Comparison of ENCODE assay signal across 11 cellular contexts in genomic region chr12:10182662-10183061, GRCh38. TPM values are rescaled to one million over a fixed set of nuclear protein-coding genes. Genes with fewer than 3 reads are reported as not detected.
DNase-seq lines count a peak whose midpoint lies in the region; ATAC-seq lines count a peak whose summit lies in the region.
"Had no signal": no experiment of that assay in that cellular context is flagged by ENCODE, and none has a peak within 500 bp of the region (broad histone marks: within the 10 kb centered on the region; RNA-seq: fewer than 3 reads in every experiment).

No MANE protein-coding gene starts in this region.

- no peaks in the 10 kb centered on the region for H3K79me1 ChIP-seq in trophoblast cell (ENCODE audit: low read length)

- H3K4me3 ChIP-seq in trophoblast cell (ENCODE audit: low read depth, low read length) = no peak overlapping the region

- no peaks in the 10 kb centered on the region for H3K9me3 ChIP-seq in trophoblast cell (ENCODE audit: insufficient read depth, low read depth, low read length)

- no peak overlapping the region for H2BK120ac ChIP-seq in trophoblast cell (ENCODE audit: insufficient read depth, low read length, poor library complexity)

- no peak overlapping the region for H3K9ac ChIP-seq in trophoblast cell (ENCODE audit: low read length)

- H3K18ac ChIP-seq in trophoblast cell (ENCODE audit: low read length) = no peak overlapping the region

- H3K79me2 ChIP-seq in trophoblast cell (ENCODE audit: control insufficient read depth, insufficient read depth, low read length, poor library complexity) = no peaks in the 10 kb centered on the region

- WGBS in trophoblast cell (ENCODE audit: extremely low coverage, insufficient coverage, insufficient read length) = no CpG with 5 or more reads among the region's 3 CpGs

- H4K12ac ChIP-seq in trophoblast cell (ENCODE audit: low read depth, low read length) = no peak overlapping the region

- peak; percentile 68 for DNase-seq in GM04504 (ENCODE audit: low read depth)
- peak; percentile 50 for DNase-seq in NOMO-1 treated with dmso at 0.1 percent for 144 hours (lab: John Stamatoyannopoulos, UW; ENCODE audit: unreplicated experiment)
- DNase-seq in epithelial cell of prostate (ENCODE audit: low read depth, low spot score) = peak; percentile 52
- peak; percentile 38 to 60 for DNase-seq in trophoblast cell
- DNase-seq in pons (ENCODE audit: low spot score) = no peak
- no peak for DNase-seq in naive thymus-derived CD8-positive, alpha-beta T cell
- DNase-seq in activated naive CD8-positive, alpha-beta T cell treated with anti-CD3 and anti-CD28 coated beads, Interleukin-2, amount 50 U/mL, for 24 hours = no peak
- DNase-seq: NCI-H1694; stimulated activated CD4-positive, alpha-beta T cell treated with anti-CD3 and anti-CD28 coated beads, Interleukin-15, amount 100 ng/mL, for 24 hours had no signal

- H3K4me1 Mint-ChIP-seq in naive thymus-derived CD8-positive, alpha-beta T cell = peaks cover 0 to 8% (median 0%) of the 10 kb centered on the region in 4 donors
- peaks cover 5% of the 10 kb centered on the region for H3K4me1 Mint-ChIP-seq in activated naive CD8-positive, alpha-beta T cell treated with anti-CD3 and anti-CD28 coated beads, Interleukin-2, amount 50 U/mL, for 24 hours

- H3K27me3 ChIP-seq in trophoblast cell (ENCODE audit: insufficient read depth, low read length) = no peaks in the 10 kb centered on the region

- peaks cover 0 to 39% (median 16%) of the 10 kb centered on the region in 5 donors for H3K27me3 Mint-ChIP-seq in naive thymus-derived CD8-positive, alpha-beta T cell
- peaks cover 22% of the 10 kb centered on the region for H3K27me3 Mint-ChIP-seq in activated naive CD8-positive, alpha-beta T cell treated with anti-CD3 and anti-CD28 coated beads, Interleukin-2, amount 50 U/mL, for 24 hours

- no peaks in the 10 kb centered on the region for H3K36me3 ChIP-seq in trophoblast cell (ENCODE audit: control insufficient read depth in 1 of 2, insufficient read depth in 2 of 2, low read length in 2 of 2)

- H3K23ac ChIP-seq in trophoblast cell (ENCODE audit: low read length) = no peak overlapping the region

- no peak overlapping the region for H2BK5ac ChIP-seq in trophoblast cell (ENCODE audit: low read depth, low read length, poor library complexity)

- no peak overlapping the region for H4K91ac ChIP-seq in trophoblast cell (ENCODE audit: low read depth, low read length)

- no peak overlapping the region for H3K4me3 Mint-ChIP-seq in naive thymus-derived CD8-positive, alpha-beta T cell
- H3K4me3 Mint-ChIP-seq in activated naive CD8-positive, alpha-beta T cell treated with anti-CD3 and anti-CD28 coated beads, Interleukin-2, amount 50 U/mL, for 24 hours = no peak overlapping the region

- no peak overlapping the region for H3K27ac Mint-ChIP-seq in naive thymus-derived CD8-positive, alpha-beta T cell
- no peak overlapping the region for H3K27ac Mint-ChIP-seq in activated naive CD8-positive, alpha-beta T cell treated with anti-CD3 and anti-CD28 coated beads, Interleukin-2, amount 50 U/mL, for 24 hours

- peaks cover 0 to 2% of the 10 kb centered on the region in 2 experiments for H3K4me1 ChIP-seq in trophoblast cell (ENCODE audit: control insufficient read depth in 1 of 2, insufficient read depth in 2 of 2, low read length in 2 of 2)

- H2BK12ac ChIP-seq in trophoblast cell (ENCODE audit: low read length) = no peak overlapping the region

- peak overlapping the region; percentile 14 for H3K27ac ChIP-seq in epithelial cell of prostate
- H3K27ac ChIP-seq in trophoblast cell (ENCODE audit: low read depth, low read length) = no peak overlapping the region

- H4K8ac ChIP-seq in trophoblast cell (ENCODE audit: low read depth, low read length) = no peak overlapping the region

- no peak overlapping the region for H2AFZ ChIP-seq in trophoblast cell (ENCODE audit: insufficient read depth, low read length, poor library complexity)

- no peak overlapping the region for H2AK5ac ChIP-seq in trophoblast cell (ENCODE audit: low read length)

- H3K4me2 ChIP-seq in trophoblast cell (ENCODE audit: low read length) = no peak overlapping the region

- peaks cover 0 to 2% (median 0%) of the 10 kb centered on the region in 9 donors for H3K9me3 Mint-ChIP-seq in naive thymus-derived CD8-positive, alpha-beta T cell
- H3K9me3 Mint-ChIP-seq in activated naive CD8-positive, alpha-beta T cell treated with anti-CD3 and anti-CD28 coated beads, Interleukin-2, amount 50 U/mL, for 24 hours = no peaks in the 10 kb centered on the region

- no peak overlapping the region for H3K4ac ChIP-seq in trophoblast cell (ENCODE audit: low read depth, low read length)

- POLR2A ChIA-PET in naive thymus-derived CD8-positive, alpha-beta T cell (lab: Charles Lee) = no interaction called here

- ATAC-seq in GM18858 (IDR thresholded peaks at IDR 0.05; ENCODE audit: unreplicated experiment) = no peak
- ATAC-seq in naive thymus-derived CD8-positive, alpha-beta T cell = no peak
- ATAC-seq in activated naive CD8-positive, alpha-beta T cell treated with anti-CD3 and anti-CD28 coated beads, Interleukin-2, amount 50 U/mL, for 24 hours = no peak

- H3K36me3 Mint-ChIP-seq in naive thymus-derived CD8-positive, alpha-beta T cell = no peaks in the 10 kb centered on the region
- no peaks in the 10 kb centered on the region for H3K36me3 Mint-ChIP-seq in activated naive CD8-positive, alpha-beta T cell treated with anti-CD3 and anti-CD28 coated beads, Interleukin-2, amount 50 U/mL, for 24 hours (ENCODE audit: low read depth)

- H3K14ac ChIP-seq in trophoblast cell (ENCODE audit: low read length) = no peak overlapping the region

RNA-seq across cellular contexts. Expression of gene TMEM52B, which starts 3.8 kb away (rescaled TPM):
- polyA plus RNA-seq in trophoblast cell (2013) = 2.4 and 2.7 TPM in 2 replicates
- not detected for total RNA-seq in naive thymus-derived CD8-positive, alpha-beta T cell
- polyA plus RNA-seq in naive thymus-derived CD8-positive, alpha-beta T cell = not detected
- total RNA-seq: kidney epithelial cell had no signal

RNA-seq across cellular contexts. Expression of gene OLR1, which starts 10.7 kb away (rescaled TPM):
- 13.8 and 15.0 TPM in 2 replicates for polyA plus RNA-seq in trophoblast cell (2013)
- not detected for total RNA-seq in naive thymus-derived CD8-positive, alpha-beta T cell
- polyA plus RNA-seq in naive thymus-derived CD8-positive, alpha-beta T cell = not detected
- total RNA-seq: kidney epithelial cell had no signal

RNA-seq across cellular contexts. Expression of gene GABARAPL1, which starts 30.0 kb away (rescaled TPM):
- 84.3 and 86.6 TPM in 2 replicates for polyA plus RNA-seq in trophoblast cell (2013)
- total RNA-seq in naive thymus-derived CD8-positive, alpha-beta T cell = 10 to 100 TPM; 55.5 to 56.1 TPM
- 10 to 100 TPM; 10.0 to 35.3 (median 12.2) TPM for polyA plus RNA-seq in naive thymus-derived CD8-positive, alpha-beta T cell

RNA-seq across cellular contexts. Expression of gene CLEC7A, which starts 52.7 kb away (rescaled TPM):
- polyA plus RNA-seq in trophoblast cell (2013) = 13.7 and 14.4 TPM in 2 replicates
- not detected for total RNA-seq in naive thymus-derived CD8-positive, alpha-beta T cell
- under 1 TPM in 1 of 3 donors, not detected in 2; 0.44 TPM for polyA plus RNA-seq in naive thymus-derived CD8-positive, alpha-beta T cell

Comparison
In these comparisons a context has a peak if more than half of its experiments do, and no peak if none do; other contexts are left out.
1. DNase-seq: peak in GM04504 (single experiment), NOMO-1 treated with dmso at 0.1 percent for 144 hours (single experiment), epithelial cell of prostate (single experiment) and trophoblast cell (2 of 2); none in pons (single experiment), naive thymus-derived CD8-positive, alpha-beta T cell (0 of 10) and activated naive CD8-positive, alpha-beta T cell treated with anti-CD3 and anti-CD28 coated beads, Interleukin-2, amount 50 U/mL, for 24 hours (single experiment).